In the genomic region with DNA sequence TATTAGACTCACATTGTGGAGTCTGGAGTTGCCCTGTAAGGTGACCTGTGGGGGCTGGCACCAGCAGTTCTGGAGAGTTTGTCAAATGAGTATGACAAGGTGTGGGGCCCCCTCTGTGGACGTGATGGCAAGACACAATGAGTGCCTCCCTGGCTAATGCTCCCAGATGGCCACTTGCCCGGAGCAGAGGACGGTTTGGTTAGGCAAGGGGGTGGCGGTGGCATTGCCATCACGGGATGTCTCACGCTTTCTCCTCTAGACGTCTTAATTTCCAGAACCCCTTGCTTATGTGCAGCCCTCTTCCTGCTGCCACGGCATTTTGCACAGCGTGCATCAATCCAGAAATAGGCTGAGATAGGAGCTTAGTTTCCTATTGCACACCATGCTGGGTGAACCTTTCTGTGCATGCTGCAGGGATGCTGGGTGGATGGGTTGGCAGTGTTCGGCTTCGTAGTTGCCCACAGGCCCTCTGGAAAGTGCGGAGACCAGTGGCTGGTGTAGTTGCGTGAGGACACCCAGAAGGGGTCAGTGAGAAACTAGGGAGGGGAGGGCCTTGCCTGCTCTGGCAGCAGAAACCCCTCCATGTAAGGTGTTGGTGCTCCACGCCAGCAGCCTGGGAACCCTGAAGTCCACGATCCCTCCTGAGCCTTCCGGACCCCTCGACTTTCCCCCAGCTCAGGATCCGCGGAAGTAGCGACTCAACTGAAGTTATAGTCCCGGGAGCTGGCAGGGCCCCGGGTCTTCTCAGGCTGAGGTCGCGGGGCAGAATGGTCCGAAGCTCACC, we compare ENCODE assay signal across 8 cellular contexts. TPM values are rescaled to one million over a fixed set of nuclear protein-coding genes. Genes with fewer than 3 reads are reported as not detected.
DNase-seq lines count a peak whose midpoint lies in the region; ATAC-seq and TF ChIP-seq lines count a peak whose summit lies in the region.

No MANE protein-coding gene starts in this region.

- H3K27me3 ChIP-seq in HUES6 (ENCODE audit: control insufficient read depth, insufficient read depth, low read length), result peaks cover 9% of the 10 kb centered on the region

- peak overlapping the region; percentile 96 for H3K27ac Mint-ChIP-seq in activated CD8-positive, alpha-beta T cell treated with anti-CD3 and anti-CD28 coated beads, Interleukin-2, amount 10 ng/mL, durations not matched to agents 7 days and 5 days
- H3K27ac Mint-ChIP-seq in nephron progenitor cell, result peak overlapping the region; percentile 96

- ATAC-seq in activated CD8-positive, alpha-beta T cell treated with anti-CD3 and anti-CD28 coated beads, Interleukin-2, amount 10 ng/mL, durations not matched to agents 7 days and 5 days, result no peak
- ATAC-seq in HG02973 (IDR thresholded peaks at IDR 0.05; ENCODE audit: unreplicated experiment), result no peak

- CTCF ChIA-PET in activated CD8-positive, alpha-beta T cell treated with anti-CD3 and anti-CD28 coated beads, Interleukin-2, amount 10 ng/mL, durations not matched to agents 7 days and 5 days (lab: Charles Lee), result interaction anchor here (0.7 to 3.8 kb wide), 18 partner anchors 9 to 595 kb away, joined by 3 to 58 read pairs (median 8); a partner anchor contains a TSS

- DNase-seq in NCI-H2107 treated with DMSO at 0.1 percent for 48 hours (lab: John Stamatoyannopoulos, UW; ENCODE audit: unreplicated experiment) (peak; percentile 4), NCI-H2107 (lab: John Stamatoyannopoulos, UW) (no peak), fibroblast of gingiva (ENCODE audit: low read depth) (peak; percentile 22), nephron progenitor cell (no peak), SHP77 (lab: John Stamatoyannopoulos, UW) (no peak)
- DNase-seq in activated CD8-positive, alpha-beta T cell treated with anti-CD3 and anti-CD28 coated beads, Interleukin-2, amount 10 ng/mL, durations not matched to agents 7 days and 5 days, result peak; percentile 48

- peak overlapping the region; percentile 95 for H3K4me3 Mint-ChIP-seq in activated CD8-positive, alpha-beta T cell treated with anti-CD3 and anti-CD28 coated beads, Interleukin-2, amount 10 ng/mL, durations not matched to agents 7 days and 5 days
- peak overlapping the region; percentile 94 for H3K4me3 Mint-ChIP-seq in nephron progenitor cell

- peaks cover 6% of the 10 kb centered on the region for H3K27me3 Mint-ChIP-seq in activated CD8-positive, alpha-beta T cell treated with anti-CD3 and anti-CD28 coated beads, Interleukin-2, amount 10 ng/mL, durations not matched to agents 7 days and 5 days (ENCODE audit: low read depth)
- peaks cover 4% of the 10 kb centered on the region for H3K27me3 Mint-ChIP-seq in nephron progenitor cell (ENCODE audit: low read depth, poor library complexity)

- TF ChIP-seq CTCF in nephron progenitor cell (IDR thresholded peaks at IDR 0.05), result no peak

- H3K9me3 ChIP-seq in HUES6 (ENCODE audit: control insufficient read depth, insufficient read depth, low read depth, low read length), result no peaks in the 10 kb centered on the region

- H3K27ac ChIP-seq in HUES6 (ENCODE audit: low read depth, low read length), result peak overlapping the region; percentile 76

- peak overlapping the region; percentile 86 for H3K9ac ChIP-seq in HUES6 (ENCODE audit: low read length)

- POLR2A ChIA-PET in activated CD8-positive, alpha-beta T cell treated with anti-CD3 and anti-CD28 coated beads, Interleukin-2, amount 10 ng/mL, durations not matched to agents 7 days and 5 days (lab: Charles Lee), result interaction anchor here (0.6 to 2.8 kb wide), 11 partner anchors 10 to 598 kb away, joined by 3 to 62 read pairs (median 5); no protein-coding TSS in a partner anchor

- H3K9me3 Mint-ChIP-seq in activated CD8-positive, alpha-beta T cell treated with anti-CD3 and anti-CD28 coated beads, Interleukin-2, amount 10 ng/mL, durations not matched to agents 7 days and 5 days (ENCODE audit: insufficient read depth), result no peaks in the 10 kb centered on the region
- peaks cover 3% of the 10 kb centered on the region for H3K9me3 Mint-ChIP-seq in nephron progenitor cell

- H3K4me3 ChIP-seq in HUES6 (ENCODE audit: low read depth, low read length), result peak overlapping the region; percentile 78

- peaks cover 12% of the 10 kb centered on the region for H3K4me1 ChIP-seq in HUES6 (ENCODE audit: control insufficient read depth, insufficient read depth, low read length)

- peaks cover 12% of the 10 kb centered on the region for H3K36me3 Mint-ChIP-seq in activated CD8-positive, alpha-beta T cell treated with anti-CD3 and anti-CD28 coated beads, Interleukin-2, amount 10 ng/mL, durations not matched to agents 7 days and 5 days (ENCODE audit: low read depth)
- H3K36me3 Mint-ChIP-seq in nephron progenitor cell (ENCODE audit: low read depth), result no peaks in the 10 kb centered on the region

- no peaks in the 10 kb centered on the region for H3K36me3 ChIP-seq in HUES6 (ENCODE audit: control insufficient read depth, insufficient read depth, low read length)

- peaks cover 35% of the 10 kb centered on the region for H3K4me1 Mint-ChIP-seq in activated CD8-positive, alpha-beta T cell treated with anti-CD3 and anti-CD28 coated beads, Interleukin-2, amount 10 ng/mL, durations not matched to agents 7 days and 5 days (ENCODE audit: low read depth)
- H3K4me1 Mint-ChIP-seq in nephron progenitor cell, result peaks cover 48% of the 10 kb centered on the region

RNA-seq across cellular contexts. Expression of a gene that starts 18.1 kb away (rescaled TPM):
- not detected for total RNA-seq in activated CD8-positive, alpha-beta T cell treated with anti-CD3 and anti-CD28 coated beads, Interleukin-2, amount 10 ng/mL, durations not matched to agents 7 days and 5 days

RNA-seq across cellular contexts. Expression of a gene that starts 44.2 kb away (rescaled TPM):
- not detected for total RNA-seq in activated CD8-positive, alpha-beta T cell treated with anti-CD3 and anti-CD28 coated beads, Interleukin-2, amount 10 ng/mL, durations not matched to agents 7 days and 5 days

RNA-seq across cellular contexts. Expression of a gene that starts 49.6 kb away (rescaled TPM):
- not detected for total RNA-seq in activated CD8-positive, alpha-beta T cell treated with anti-CD3 and anti-CD28 coated beads, Interleukin-2, amount 10 ng/mL, durations not matched to agents 7 days and 5 days

Comparison
In these comparisons a context has a peak if more than half of its experiments do, and no peak if none do; other contexts are left out.
1. DNase-seq: peak in NCI-H2107 treated with DMSO at 0.1 percent for 48 hours (single experiment), activated CD8-positive, alpha-beta T cell treated with anti-CD3 and anti-CD28 coated beads, Interleukin-2, amount 10 ng/mL, durations not matched to agents 7 days and 5 days (single experiment) and fibroblast of gingiva (single experiment); none in NCI-H2107 (single experiment), nephron progenitor cell (single experiment) and SHP77 (0 of 2).